Comparison of ENCODE assay signal across 13 cellular contexts in genomic region chr2:42876280-42876840, GRCh38.
DNase-seq lines count a peak whose midpoint lies in the region; ATAC-seq and TF ChIP-seq lines count a peak whose summit lies in the region.
"Had no signal": no experiment of that assay in that cellular context is flagged by ENCODE, and none has a peak within 500 bp of the region (broad histone marks: within the 10 kb centered on the region; RNA-seq: fewer than 3 reads in every experiment).

No MANE protein-coding gene starts in this region.

- no peak for TF ChIP-seq RAD21 in IMR-90 (IDR thresholded peaks at IDR 0.05; ENCODE audit: low read length)

- H4K91ac ChIP-seq in IMR-90 (ENCODE audit: insufficient read depth, low read depth, low read length) = no peak overlapping the region

- H3K4me3 ChIP-seq in IMR-90 (ENCODE audit: insufficient read depth, low read depth, low read length) (no peak overlapping the region), colonic mucosa (no peak overlapping the region), lower lobe of right lung (no peak overlapping the region), suprapubic skin (no peak overlapping the region)
- H3K4me3 ChIP-seq: neural progenitor cell had no signal

- H3K27me3 ChIP-seq in IMR-90 (ENCODE audit: control insufficient read depth, insufficient read depth, low read length) (no peaks in the 10 kb centered on the region), colonic mucosa (no peaks in the 10 kb centered on the region), lower lobe of right lung (ENCODE audit: low read depth) (no peaks in the 10 kb centered on the region), suprapubic skin (no peaks in the 10 kb centered on the region)
- H3K27me3 ChIP-seq: neural progenitor cell had no signal

- TF ChIP-seq POLR2A in IMR-90 (IDR thresholded peaks at IDR 0.05; ENCODE audit: low read depth, low read length) (no peak), suprapubic skin (IDR thresholded peaks at IDR 0.05) (no peak)

- ATAC-seq in IMR-90 (ENCODE audit: low read depth) (no peak), lower lobe of right lung (peak; percentile 20 to 75), GM18873 (IDR thresholded peaks at IDR 0.05; ENCODE audit: low FRiP score, unreplicated experiment) (no peak), GM19035 (IDR thresholded peaks at IDR 0.05; ENCODE audit: unreplicated experiment) (no peak)

- peak overlapping the region; percentile 16 for H2AFZ ChIP-seq in IMR-90 (replicated peaks; ENCODE audit: low read length, poor library complexity)

- H4K8ac ChIP-seq in IMR-90 (ENCODE audit: low read depth in 2 of 2, low read length in 2 of 2) = no peak overlapping the region; a peak in 1 of 4 replicates

- no peak overlapping the region for H3K14ac ChIP-seq in IMR-90 (replicated peaks; ENCODE audit: low read depth, low read length)

- in situ Hi-C loops in IMR-90 (cut with MboI; ENCODE audit: low sequenced_read_pairs) = no loop called here

- no peak overlapping the region for H3K4me2 ChIP-seq in IMR-90 (ENCODE audit: low read depth, low read length)
- H3K4me2 ChIP-seq: neural progenitor cell had no signal

- TF ChIP-seq CTCF in IMR-90 (conservative IDR thresholded peaks at IDR 0.05; ENCODE audit: low read depth, low read length) (no peak), colonic mucosa (IDR thresholded peaks at IDR 0.05) (no peak), lower lobe of right lung (IDR thresholded peaks at IDR 0.05) (no peak), suprapubic skin (IDR thresholded peaks at IDR 0.05) (no peak)

- 28% methylated on average over 3 of the region's 13 CpGs; no CpG with 5 or more reads in 1 of the 2 experiments for WGBS in IMR-90 (ENCODE audit: extremely low coverage in 2 of 2, insufficient read length in 1 of 2), 2 experiments
- 76% methylated on average over 11 of the region's 13 CpGs for WGBS in suprapubic skin

- intact Hi-C loops in IMR-90 (cut with micrococcal nuclease) = no loop called here
- intact Hi-C loops in colonic mucosa (cut with DNase I) = no loop called here
- intact Hi-C loops in lower lobe of right lung (cut with DNase I) = no loop called here

- H3K56ac ChIP-seq in IMR-90 (ENCODE audit: extremely low read depth, insufficient read depth, low read length) = no peak overlapping the region

- no peak overlapping the region for H2AK5ac ChIP-seq in IMR-90 (ENCODE audit: low read depth, low read length)

- no peak overlapping the region for H3K27ac ChIP-seq in IMR-90 (ENCODE audit: insufficient read depth, low read length)
- H3K27ac ChIP-seq in colonic mucosa = peak overlapping the region; percentile 55
- peak overlapping the region; percentile 76 for H3K27ac ChIP-seq in lower lobe of right lung
- peak overlapping the region; percentile 68 for H3K27ac ChIP-seq in suprapubic skin
- H3K27ac ChIP-seq: neural progenitor cell had no signal

- CTCF ChIA-PET in IMR-90 (lab: Yijun Ruan, JAX) = no interaction called here

- H3K9me1 ChIP-seq in IMR-90 (ENCODE audit: insufficient read depth, low read length) = no peaks in the 10 kb centered on the region

- no peak overlapping the region for H3K18ac ChIP-seq in IMR-90 (ENCODE audit: low read depth, low read length)

- no peaks in the 10 kb centered on the region for H3K36me3 ChIP-seq in IMR-90 (ENCODE audit: control insufficient read depth, insufficient read depth, low read length)
- no peaks in the 10 kb centered on the region for H3K36me3 ChIP-seq in colonic mucosa
- no peaks in the 10 kb centered on the region for H3K36me3 ChIP-seq in lower lobe of right lung
- H3K36me3 ChIP-seq in suprapubic skin = no peaks in the 10 kb centered on the region
- H3K36me3 ChIP-seq: neural progenitor cell had no signal

- H4K5ac ChIP-seq in IMR-90 (ENCODE audit: low read depth, low read length) = no peak overlapping the region

- no peak overlapping the region for H2AK9ac ChIP-seq in IMR-90 (replicated peaks; ENCODE audit: low read depth, low read length, poor library complexity)

- H3K9ac ChIP-seq in IMR-90 (ENCODE audit: low read depth, low read length) (no peak overlapping the region), colonic mucosa (ENCODE audit: low read depth in 2 of 2, low read length in 2 of 2) (no peak overlapping the region)
- H3K9ac ChIP-seq: neural progenitor cell had no signal

- DNase-seq in IMR-90 = no peak
- no peak for DNase-seq in colonic mucosa
- no peak for DNase-seq in lower lobe of right lung
- no peak for DNase-seq in suprapubic skin (ENCODE audit: low spot score in 2 of 2)
- no peak for DNase-seq in NCI-H1930 (lab: John Stamatoyannopoulos, UW)
- no peak for DNase-seq in NCI-H748 treated with DMSO at 0.1 percent for 48 hours (lab: John Stamatoyannopoulos, UW)
- DNase-seq: activated naive CD4-positive, alpha-beta T cell treated with anti-CD3 and anti-CD28 coated beads, Interleukin-2, amount 10 ng/mL, durations not matched to agents 7 days and 5 days; DND-41; hypothalamus; NCI-H226 had no signal

- no peaks in the 10 kb centered on the region for H3K79me1 ChIP-seq in IMR-90 (ENCODE audit: low read depth in 1 of 2, low read length in 2 of 2)

- no peak overlapping the region for H2BK20ac ChIP-seq in IMR-90 (ENCODE audit: low read depth, low read length)

- no peak overlapping the region for H2BK120ac ChIP-seq in IMR-90 (ENCODE audit: low read depth, low read length)

- no peak for TF ChIP-seq EP300 in suprapubic skin (IDR thresholded peaks at IDR 0.05)

- no peak overlapping the region for H2BK5ac ChIP-seq in IMR-90 (ENCODE audit: low read depth, low read length, poor library complexity, severe bottlenecking)

- no TSS peak for BruUV-seq in IMR-90 (replicated peaks; lab: Mats Ljungman, UMichigan)

- H3K9me3 ChIP-seq in IMR-90 (ENCODE audit: control insufficient read depth, insufficient read depth, low read length) (no peaks in the 10 kb centered on the region), colonic mucosa (no peaks in the 10 kb centered on the region), lower lobe of right lung (no peaks in the 10 kb centered on the region), suprapubic skin (no peaks in the 10 kb centered on the region)

- dilution Hi-C loops in IMR-90 (cut with HindIII; ENCODE audit: low sequenced_read_pairs, unreplicated experiment) = no loop called here

- POLR2A ChIA-PET in IMR-90 (lab: Charles Lee; ENCODE audit: unreplicated experiment) = no interaction called here

- H3K4me1 ChIP-seq in IMR-90 (ENCODE audit: control insufficient read depth, insufficient read depth, low read length) (no peaks in the 10 kb centered on the region; the same call in 1 of the 2 replicates), colonic mucosa (no peaks in the 10 kb centered on the region), lower lobe of right lung (peaks cover 55% of the 10 kb centered on the region), suprapubic skin (peaks cover 71% of the 10 kb centered on the region)
- H3K4me1 ChIP-seq: neural progenitor cell had no signal

- H3K23ac ChIP-seq in IMR-90 (ENCODE audit: low read depth, low read length) = no peak overlapping the region

- no peak overlapping the region for H2BK15ac ChIP-seq in IMR-90 (ENCODE audit: low read depth, low read length)

- no peak overlapping the region for H3K4ac ChIP-seq in IMR-90 (ENCODE audit: low read depth, low read length)

- no peaks in the 10 kb centered on the region for H4K20me1 ChIP-seq in IMR-90 (ENCODE audit: insufficient read depth, low read length)

TF ChIP-seq in IMR-90, 13 proteins besides CTCF, POLR2A, EP300 and RAD21:
- TF ChIP-seq SMC3 (IDR thresholded peaks at IDR 0.05; ENCODE audit: low read depth, low read length) = no peak
- TF ChIP-seq CHD1 (IDR thresholded peaks at IDR 0.05; ENCODE audit: low read depth, low read length) = no peak
- no peak for TF ChIP-seq MAFK (IDR thresholded peaks at IDR 0.05; ENCODE audit: low read depth, low read length)
- no peak for TF ChIP-seq ELK1 (IDR thresholded peaks at IDR 0.05; ENCODE audit: borderline replicate concordance, low read depth, low read length)
- TF ChIP-seq NFE2L2 (IDR thresholded peaks at IDR 0.05; ENCODE audit: low read depth, low read length) = no peak
- TF ChIP-seq RFX5 (IDR thresholded peaks at IDR 0.05; ENCODE audit: low read depth, low read length) = no peak
- TF ChIP-seq MAZ (IDR thresholded peaks at IDR 0.05; ENCODE audit: borderline replicate concordance, low read depth, low read length) = no peak
- TF ChIP-seq MXI1 (IDR thresholded peaks at IDR 0.05; ENCODE audit: borderline replicate concordance, low read depth, low read length) = no peak
- TF ChIP-seq FOS (IDR thresholded peaks at IDR 0.05; ENCODE audit: low read depth, low read length) = no peak
- no peak for TF ChIP-seq BHLHE40 (IDR thresholded peaks at IDR 0.05; ENCODE audit: low read depth, low read length)
- no peak for TF ChIP-seq RCOR1 (IDR thresholded peaks at IDR 0.05; ENCODE audit: insufficient replicate concordance, low read length)
- TF ChIP-seq, protein P1, sequence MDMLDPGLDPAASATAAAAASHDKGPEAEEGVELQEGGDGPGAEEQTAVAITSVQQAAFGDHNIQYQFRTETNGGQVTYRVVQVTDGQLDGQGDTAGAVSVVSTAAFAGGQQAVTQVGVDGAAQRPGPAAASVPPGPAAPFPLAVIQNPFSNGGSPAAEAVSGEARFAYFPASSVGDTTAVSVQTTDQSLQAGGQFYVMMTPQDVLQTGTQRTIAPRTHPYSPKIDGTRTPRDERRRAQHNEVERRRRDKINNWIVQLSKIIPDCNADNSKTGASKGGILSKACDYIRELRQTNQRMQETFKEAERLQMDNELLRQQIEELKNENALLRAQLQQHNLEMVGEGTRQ (IDR thresholded peaks at IDR 0.05; ENCODE audit: low read depth, low read length) = no peak
- no peak for TF ChIP-seq CEBPB (IDR thresholded peaks at IDR 0.05; ENCODE audit: low read depth, low read length)
TF ChIP-seq in IMR-90: peak in this region for 0.

Comparison
In these comparisons a context has a peak if more than half of its experiments do, and no peak if none do; other contexts are left out.
1. ATAC-seq: peak in lower lobe of right lung (2 of 2); none in IMR-90 (single experiment), GM18873 (single experiment) and GM19035 (single experiment).